31 cellular contexts compared by ENCODE assay signal in genomic region chr11:109363682-109364081, GRCh38. TPM values are rescaled to one million over a fixed set of nuclear protein-coding genes. Genes with fewer than 3 reads are reported as not detected.
"Had no signal": no experiment of that assay in that cellular context is flagged by ENCODE, and none has a peak within 500 bp of the region (broad histone marks: within the 10 kb centered on the region; RNA-seq: fewer than 3 reads in every experiment).

No MANE protein-coding gene starts in this region.

- H3K4me3 ChIP-seq: MG63 had no signal

- H3K36me3 ChIP-seq: MG63 had no signal

- DNase-seq: Karpas-422, Kasumi-1, MG63, MM.1S, MV-4-11, NCI-H1048, NCI-H1092, NCI-H1092 treated with DMSO at 0.1 percent for 48 hours, NCI-H1105, NCI-H1105 treated with DMSO at 0.1 percent for 48 hours, NCI-H1417, NCI-H1417 treated with DMSO at 0.1 percent for 48 hours, NCI-H1436, NCI-H1436 treated with DMSO at 0.1 percent for 48 hours, NCI-H146, NCI-H187, NCI-H187 treated with DMSO at 0.1 percent for 48 hours, NCI-H1930, NCI-H2029, NCI-H2029 treated with DMSO at 0.1 percent for 48 hours, NCI-H2081, NCI-H2081 treated with DMSO at 0.1 percent for 48 hours, NCI-H2107, NCI-H2227 treated with DMSO at 0.1 percent for 48 hours, NCI-H226, NCI-H345, NCI-H510A had no signal

- H3K27ac ChIP-seq: KMS-11 had no signal

- H3K27me3 ChIP-seq: MG63 had no signal

- H3K4me2 ChIP-seq: KMS-11 had no signal

- H3K9ac ChIP-seq: KMS-11 had no signal

RNA-seq across cellular contexts. Expression of gene C11orf87, which starts 58.3 kb away (rescaled TPM):
- total RNA-seq: LHCN-M2, MCF 10A, NCI-H460 had no signal
